1 cellular context compared by ENCODE assay signal in the genomic region with DNA sequence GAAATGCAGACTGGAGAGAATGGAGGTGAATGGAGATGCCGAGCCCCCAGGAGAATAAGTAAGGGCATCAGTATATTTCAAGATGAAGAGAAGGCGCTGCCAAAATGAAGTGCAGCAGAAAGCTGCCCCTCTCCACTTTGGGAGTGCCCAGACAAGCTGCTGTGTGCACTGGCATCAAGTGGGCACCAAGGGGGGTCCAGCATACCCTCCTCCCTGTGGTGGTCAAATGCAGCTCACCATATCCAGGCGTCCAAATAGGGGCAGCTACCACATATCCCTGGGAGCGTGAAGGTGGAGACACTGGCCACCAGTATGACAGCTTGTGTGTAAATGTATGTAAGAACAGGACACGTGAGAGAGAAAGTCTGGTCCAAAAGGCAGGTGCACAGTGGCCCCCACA.
TF ChIP-seq lines count a peak whose summit lies in the region.

No MANE protein-coding gene starts in this region.

TF ChIP-seq in IMR-90, 13 proteins besides CTCF, POLR2A, EP300 and RAD21 (continued from another document):
- TF ChIP-seq CEBPB (IDR thresholded peaks at IDR 0.05; ENCODE audit: low read depth, low read length), result no peak
